8 cellular contexts compared by ENCODE assay signal in genomic region chr1:222167111-222167510, GRCh38.
DNase-seq lines count a peak whose midpoint lies in the region; ATAC-seq and TF ChIP-seq lines count a peak whose summit lies in the region.

No MANE protein-coding gene starts in this region.

- TF ChIP-seq RAD21 in HCT116 (IDR thresholded peaks at IDR 0.05; ENCODE audit: low read depth), result peak; percentile 63

- H3K27ac ChIP-seq in HCT116 (ENCODE audit: low read depth, low read length), result no peak overlapping the region
- no peak overlapping the region for H3K27ac ChIP-seq in colonic mucosa

- intact Hi-C loops in HCT116 (cut with micrococcal nuclease), result loop anchor here (1.0 to 10.0 kb wide), 2 partner anchors 689 to 1292 kb away; partner anchors contain the start of gene HLX
- intact Hi-C loops in colonic mucosa (cut with DNase I), result loop anchor here (5.0 kb wide), 1 partner anchor 70 kb away; no protein-coding TSS in a partner anchor
- intact Hi-C loops in mucosa of descending colon (cut with DNase I, micrococcal nuclease), result loop anchor here in 1 of 2 donors (10.0 kb wide), 1 partner anchor 692 kb away; no protein-coding TSS in a partner anchor

- CTCF ChIA-PET in HCT116 (lab: Charles Lee), result no interaction called here

- H3K9me3 ChIP-seq in HCT116 (ENCODE audit: control insufficient read depth in 1 of 2, insufficient read depth in 1 of 2, low read depth in 1 of 2, low read length in 2 of 2), result no peaks in the 10 kb centered on the region
- no peaks in the 10 kb centered on the region for H3K9me3 ChIP-seq in colonic mucosa
- H3K9me3 ChIP-seq in mucosa of descending colon, result no peaks in the 10 kb centered on the region

- BruUV-seq in HCT116 (replicated peaks; lab: Mats Ljungman, UMichigan), result no TSS peak

- ATAC-seq in activated T-cell treated with anti-CD3 and anti-CD28 coated beads, Interleukin-2, amount 50 U/mL, for 4 hours, result peak; percentile 43 to 54
- ATAC-seq in HCT116 (peak; percentile 80), mucosa of descending colon (peak; percentile 45)

- H3K4me3 ChIP-seq in HCT116 (replicated peaks in 1 of 2; ENCODE audit: low read depth in 1 of 2, low read length in 2 of 2) (no peak overlapping the region), colonic mucosa (no peak overlapping the region), mucosa of descending colon (no peak overlapping the region)

- peaks cover 2% of the 10 kb centered on the region for H3K36me3 Mint-ChIP-seq in activated T-cell treated with anti-CD3 and anti-CD28 coated beads, Interleukin-2, amount 50 U/mL, for 4 hours (ENCODE audit: insufficient read depth)

- H3K9ac ChIP-seq in HCT116 (ENCODE audit: low read length), result no peak overlapping the region
- no peak overlapping the region for H3K9ac ChIP-seq in colonic mucosa (ENCODE audit: low read depth in 2 of 2, low read length in 2 of 2)

- H3K27me3 Mint-ChIP-seq in activated T-cell treated with anti-CD3 and anti-CD28 coated beads, Interleukin-2, amount 50 U/mL, for 4 hours (ENCODE audit: low read depth), result peaks cover 5% of the 10 kb centered on the region

- H3K9me3 Mint-ChIP-seq in activated T-cell treated with anti-CD3 and anti-CD28 coated beads, Interleukin-2, amount 50 U/mL, for 4 hours, result peaks cover 13% of the 10 kb centered on the region

- RAD21 ChIA-PET in HCT116 (lab: Charles Lee; ENCODE audit: low non-redundant PET in 1 of 2, low total read pairs in 2 of 2, uncharacterized antibody in 2 of 2, unreplicated experiment in 2 of 2), result no interaction called here

- H3K4me1 ChIP-seq in HCT116 (ENCODE audit: control insufficient read depth in 1 of 2, insufficient read depth in 2 of 2, low read length in 2 of 2) (0 out of 4 replicates have a peak, but pooled peaks cover 0 to 3% of the 10 kb centered on the region in 2 experiments), colonic mucosa (no peaks in the 10 kb centered on the region), mucosa of descending colon (ENCODE audit: low read depth) (no peaks in the 10 kb centered on the region)

- H3K27me3 ChIP-seq in HCT116 (ENCODE audit: insufficient read depth, low read length) (no peaks in the 10 kb centered on the region), colonic mucosa (no peaks in the 10 kb centered on the region)

- no peaks in the 10 kb centered on the region for H3K79me2 ChIP-seq in HCT116 (ENCODE audit: insufficient read depth, low read length)

- no peak overlapping the region for H3K4me2 ChIP-seq in HCT116 (ENCODE audit: low read length)

- no peak for TF ChIP-seq POLR2A in HCT116 (IDR thresholded peaks at IDR 0.05; ENCODE audit: borderline replicate concordance, extremely low read depth, insufficient read depth, insufficient read length)

- no peak overlapping the region for H2AFZ ChIP-seq in HCT116 (ENCODE audit: low read depth, low read length, poor library complexity, severe bottlenecking)

- no peak overlapping the region for H3K4me3 Mint-ChIP-seq in activated T-cell treated with anti-CD3 and anti-CD28 coated beads, Interleukin-2, amount 50 U/mL, for 4 hours

- TF ChIP-seq CTCF in HCT116 (IDR thresholded peaks at IDR 0.05 in 2 of 3, conservative IDR thresholded peaks at IDR 0.05 in 1 of 3; ENCODE audit: borderline replicate concordance in 1 of 3, insufficient read depth in 1 of 3, low read depth in 2 of 3, low read length in 2 of 3), result peak; percentile 47 to 85 (median 79); a peak in 5 of 6 replicates
- TF ChIP-seq CTCF in colonic mucosa (IDR thresholded peaks at IDR 0.05), result peak; percentile 62
- peak; percentile 34 for TF ChIP-seq CTCF in mucosa of descending colon (IDR thresholded peaks at IDR 0.05)

- H3K9me2 ChIP-seq in HCT116 (ENCODE audit: insufficient read depth), result no peaks in the 10 kb centered on the region

- no peaks in the 10 kb centered on the region for H4K20me1 ChIP-seq in HCT116 (ENCODE audit: insufficient read depth)

- no peaks in the 10 kb centered on the region for H3K36me3 ChIP-seq in HCT116 (ENCODE audit: control insufficient read depth in 1 of 2, insufficient read depth in 2 of 2, low read length in 2 of 2)
- no peaks in the 10 kb centered on the region for H3K36me3 ChIP-seq in colonic mucosa
- no peaks in the 10 kb centered on the region for H3K36me3 ChIP-seq in mucosa of descending colon (ENCODE audit: low read depth)

- H3K4me1 Mint-ChIP-seq in activated T-cell treated with anti-CD3 and anti-CD28 coated beads, Interleukin-2, amount 50 U/mL, for 4 hours (ENCODE audit: low read depth), result no peaks in the 10 kb centered on the region

- POLR2A ChIA-PET in HCT116 (lab: Charles Lee), result no interaction called here

- no peak for DNase-seq in activated T-cell treated with anti-CD3 and anti-CD28 coated beads, Interleukin-2, amount 50 U/mL, for 4 hours
- no peak for DNase-seq in activated T-cell treated with anti-CD3 and anti-CD28 coated beads, Interleukin-2, amount 50 U/mL, for 1 hour
- DNase-seq in HCT116 (ENCODE audit: low read depth, low spot score) (peak; percentile 35), NCI-H82 (lab: John Stamatoyannopoulos, UW) (peak; percentile 62), colonic mucosa (peak; percentile 37), mucosa of descending colon (peak in 2 of 3 donors; percentile 49 to 65), NCI-H187 (lab: John Stamatoyannopoulos, UW) (no peak), NCI-H146 treated with DMSO at 0.1 percent for 48 hours (lab: John Stamatoyannopoulos, UW; ENCODE audit: unreplicated experiment) (no peak)

TF ChIP-seq in HCT116, 20 proteins besides CTCF, POLR2A, EP300 and RAD21:
- no peak for TF ChIP-seq SRF (IDR thresholded peaks at IDR 0.05; ENCODE audit: low read depth)
- no peak for TF ChIP-seq MAX (IDR thresholded peaks at IDR 0.05)
- 0 out of 2 replicates have a peak, but pooled peaks have one; percentile 4 for TF ChIP-seq FOSL1 (IDR thresholded peaks at IDR 0.05; ENCODE audit: low read depth)
- TF ChIP-seq CBX3 (IDR thresholded peaks at IDR 0.05; ENCODE audit: low read depth), result 0 out of 2 replicates have a peak, but pooled peaks have one; percentile 38

Comparison
In these comparisons a context has a peak if more than half of its experiments do, and no peak if none do; other contexts are left out.
1. DNase-seq: peak in HCT116 (single experiment), NCI-H82 (single experiment), colonic mucosa (single experiment) and mucosa of descending colon (2 of 3); none in activated T-cell treated with anti-CD3 and anti-CD28 coated beads, Interleukin-2, amount 50 U/mL, for 4 hours (single experiment), activated T-cell treated with anti-CD3 and anti-CD28 coated beads, Interleukin-2, amount 50 U/mL, for 1 hour (single experiment), NCI-H187 (0 of 2) and NCI-H146 treated with DMSO at 0.1 percent for 48 hours (single experiment).
2. Peak in every context shown above with its lines, with median percentiles within 50 percentile points of each other: ATAC-seq and CTCF ChIP-seq.